In genomic region chrX:134624046-134624430, GRCh38 we compare ENCODE assay signal across 19 cellular contexts. TPM values are rescaled to one million over a fixed set of nuclear protein-coding genes. Genes with fewer than 3 reads are reported as not detected.
"Had no signal": no experiment of that assay in that cellular context is flagged by ENCODE, and none has a peak within 500 bp of the region (broad histone marks: within the 10 kb centered on the region; RNA-seq: fewer than 3 reads in every experiment).

No MANE protein-coding gene starts in this region.

- H3K9me3 ChIP-seq: left lung, sigmoid colon had no signal

- H3K36me3 ChIP-seq: brain microvascular endothelial cell, left lung, sigmoid colon had no signal

- H3K27ac Mint-ChIP-seq: activated naive CD4-positive, alpha-beta T cell treated with anti-CD3 and anti-CD28 coated beads, Interleukin-2, amount 10 ng/mL, durations not matched to agents 7 days and 5 days; memory B cell; nephron progenitor cell; stimulated activated naive CD8-positive, alpha-beta T cell treated with anti-CD3 and anti-CD28 coated beads, Interleukin-15, Interleukin-2, amounts not matched to agents 100 ng/mL and 50 ng/mL, for 24 hours had no signal

- H3K4me3 Mint-ChIP-seq: activated naive CD4-positive, alpha-beta T cell treated with anti-CD3 and anti-CD28 coated beads, Interleukin-2, amount 10 ng/mL, durations not matched to agents 7 days and 5 days; memory B cell; nephron progenitor cell; stimulated activated naive CD8-positive, alpha-beta T cell treated with anti-CD3 and anti-CD28 coated beads, Interleukin-15, Interleukin-2, amounts not matched to agents 100 ng/mL and 50 ng/mL, for 24 hours had no signal

- H3K4me3 ChIP-seq: dorsolateral prefrontal cortex, left lung, sigmoid colon had no signal

- H3K27me3 ChIP-seq: brain microvascular endothelial cell, left lung, sigmoid colon had no signal

- ATAC-seq: esophagus mucosa had no signal

- H3K4me1 Mint-ChIP-seq: memory B cell had no signal

- H3K9me3 Mint-ChIP-seq: activated naive CD4-positive, alpha-beta T cell treated with anti-CD3 and anti-CD28 coated beads, Interleukin-2, amount 10 ng/mL, durations not matched to agents 7 days and 5 days; activated T-helper 2 cell treated with anti-CD3 and anti-CD28 coated beads, Interferon-gamma antibody, Interleukin-2, Interleukin-4, amounts not matched to agents 10 μg/mL and 5 μg/mL and 100 μg/mL, durations not matched to agents 14 hours and 24 hours and 36 hours; memory B cell; stimulated activated naive CD8-positive, alpha-beta T cell treated with anti-CD3 and anti-CD28 coated beads, Interleukin-15, Interleukin-2, amounts not matched to agents 100 ng/mL and 50 ng/mL, for 24 hours had no signal

- DNase-seq: activated CD4-positive, alpha-beta T cell treated with anti-CD3 and anti-CD28 coated beads, Interleukin-2, amount 50 U/mL, for 1 hour; activated naive CD4-positive, alpha-beta T cell treated with anti-CD3 and anti-CD28 coated beads, Interleukin-2, amount 10 ng/mL, durations not matched to agents 7 days and 5 days; amniotic stem cell; brain microvascular endothelial cell; dorsolateral prefrontal cortex; foreskin fibroblast; islet precursor cell; left lung; nephron progenitor cell; sigmoid colon; stimulated activated CD4-positive, alpha-beta T cell treated with anti-CD3 and anti-CD28 coated beads, Interleukin-2, amount 100 ng/mL, for 48 hours; stimulated activated CD8-positive, alpha-beta memory T cell treated with anti-CD3 and anti-CD28 coated beads, Interleukin-4, amount 100 ng/mL, for 48 hours; T-helper 2 cell had no signal

- H3K4me1 ChIP-seq: sigmoid colon had no signal

- H3K27ac ChIP-seq: dorsolateral prefrontal cortex, left lung, sigmoid colon had no signal

- H3K36me3 Mint-ChIP-seq: activated naive CD4-positive, alpha-beta T cell treated with anti-CD3 and anti-CD28 coated beads, Interleukin-2, amount 10 ng/mL, durations not matched to agents 7 days and 5 days; memory B cell had no signal

RNA-seq across cellular contexts. Expression of gene PLAC1, which starts 34.2 kb away (rescaled TPM):
- total RNA-seq: activated T-helper 2 cell treated with anti-CD3 and anti-CD28 coated beads, Interferon-gamma antibody, Interleukin-2, Interleukin-4, amounts not matched to agents 10 μg/mL and 5 μg/mL and 100 μg/mL, durations not matched to agents 14 hours and 24 hours and 36 hours; esophagus mucosa; left lung; omental fat pad; temporal lobe had no signal
